ENCODE assay signal across 8 cellular contexts in the genomic region with DNA sequence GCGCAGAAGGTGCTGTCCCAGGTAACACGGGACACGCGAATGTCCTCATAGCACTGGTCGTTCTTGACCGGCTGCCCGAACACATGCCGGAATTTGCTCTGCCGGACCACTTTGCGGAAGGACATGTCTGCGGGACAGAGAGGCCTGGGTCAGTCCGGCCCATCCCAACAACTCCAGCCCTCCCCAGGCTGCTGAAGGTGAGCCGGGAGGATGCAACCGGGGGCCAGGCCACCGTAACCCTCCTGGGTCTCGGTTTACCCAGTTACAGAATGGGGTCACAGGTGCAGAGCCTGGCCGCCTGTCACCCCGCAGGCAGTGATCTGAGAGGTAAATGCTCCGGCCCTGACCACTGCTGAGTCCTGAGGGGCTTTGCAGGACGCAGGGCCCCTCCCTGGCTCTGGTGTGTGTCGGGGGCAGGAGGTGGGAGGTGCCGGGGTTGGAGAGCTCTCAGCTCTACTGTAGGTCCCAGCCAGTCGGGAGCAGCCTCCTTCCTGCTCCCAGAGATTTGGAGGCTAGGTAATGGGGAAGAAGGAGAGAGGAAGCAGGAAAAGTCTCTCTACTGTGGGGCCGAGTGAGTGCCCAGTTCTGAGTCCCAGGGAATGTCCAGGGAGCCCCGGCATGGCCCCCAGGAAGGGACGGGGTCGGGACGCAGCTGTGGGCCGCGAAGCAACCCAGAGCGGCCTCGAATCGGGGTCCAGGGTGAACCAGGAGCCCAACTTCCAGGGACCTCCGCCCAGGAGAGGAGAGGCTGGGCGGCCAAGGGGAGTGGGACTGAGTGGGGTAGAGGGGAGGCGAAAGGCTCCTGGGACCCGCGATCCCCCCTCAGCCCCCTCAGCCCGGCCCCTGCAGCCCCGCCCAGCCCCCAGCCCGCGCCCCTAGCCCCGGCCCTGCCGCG. TPM values are rescaled to one million over a fixed set of nuclear protein-coding genes. Genes with fewer than 3 reads are reported as not detected.
DNase-seq lines count a peak whose midpoint lies in the region; ATAC-seq and TF ChIP-seq lines count a peak whose summit lies in the region.

No MANE protein-coding gene starts in this region.

- H3K9me3 ChIP-seq in Caco-2 = no peaks in the 10 kb centered on the region

- no peak for ATAC-seq in HG03045 (IDR thresholded peaks at IDR 0.05; ENCODE audit: unreplicated experiment)

- peaks cover 17% of the 10 kb centered on the region for H3K36me3 ChIP-seq in Caco-2 (ENCODE audit: control insufficient read depth, insufficient read depth, low read length)

- BruUV-seq in Caco-2 (replicated peaks; lab: Mats Ljungman, UMichigan) = no TSS peak

- no peaks in the 10 kb centered on the region for H3K27me3 Mint-ChIP-seq in Caco-2 (ENCODE audit: insufficient read depth, unreplicated experiment)
- no peaks in the 10 kb centered on the region for H3K27me3 Mint-ChIP-seq in osteocyte (ENCODE audit: unreplicated experiment)

- POLR2A ChIA-PET in Caco-2 (lab: Charles Lee) = interaction anchor here (0.6 to 1.3 kb wide), 14 partner anchors 11 to 195 kb away, joined by 3 to 9 read pairs (median 6); a partner anchor contains a TSS

- intact Hi-C loops in Caco-2 (cut with micrococcal nuclease; ENCODE audit: unreplicated experiment) = loop anchor here (1.0 to 5.0 kb wide), 6 partner anchors 14 to 91 kb away; a partner anchor contains a TSS

- CTCF ChIA-PET in Caco-2 (lab: Charles Lee) = interaction anchor here (0.6 to 2.1 kb wide), 7 partner anchors 17 to 174 kb away, joined by 3 to 11 read pairs (median 3); a partner anchor contains a TSS

- no peaks in the 10 kb centered on the region for H3K27me3 ChIP-seq in Caco-2 (replicated peaks; ENCODE audit: control insufficient read depth, insufficient read depth, low read length)

- H3K27ac Mint-ChIP-seq in Caco-2 (ENCODE audit: unreplicated experiment) (peak overlapping the region; percentile 83), osteocyte (ENCODE audit: unreplicated experiment) (peak overlapping the region; percentile 87)

- H3K9me3 Mint-ChIP-seq in Caco-2 (ENCODE audit: unreplicated experiment) = no peaks in the 10 kb centered on the region
- no peaks in the 10 kb centered on the region for H3K9me3 Mint-ChIP-seq in osteocyte (ENCODE audit: unreplicated experiment)

- H3K4me1 Mint-ChIP-seq in Caco-2 (ENCODE audit: low read depth, unreplicated experiment) = peaks cover 9% of the 10 kb centered on the region
- peaks cover 29% of the 10 kb centered on the region for H3K4me1 Mint-ChIP-seq in osteocyte (ENCODE audit: unreplicated experiment)

- no peak for TF ChIP-seq CTCF in Caco-2 (IDR thresholded peaks at IDR 0.05; ENCODE audit: insufficient read depth in 1 of 2, low read depth in 1 of 2, low read length in 1 of 2, severe bottlenecking in 1 of 2, unreplicated experiment in 1 of 2)
- no peak for TF ChIP-seq CTCF in epithelial cell of esophagus (IDR thresholded peaks at IDR 0.05; ENCODE audit: insufficient read depth, low read depth, low read length, missing control alignments)
- no peak for TF ChIP-seq CTCF in osteocyte (IDR thresholded peaks at IDR 0.05)

- no peak for DNase-seq in Caco-2
- DNase-seq in OCI-M1 (lab: John Stamatoyannopoulos, UW) = peak; percentile 41
- no peak for DNase-seq in epithelial cell of esophagus (ENCODE audit: low read depth)
- no peak for DNase-seq in osteocyte (ENCODE audit: extremely low spot score, unreplicated experiment)
- DNase-seq in activated CD8-positive, alpha-beta memory T cell treated with anti-CD3 and anti-CD28 coated beads, Interleukin-2, amount 50 U/mL, for 4 hours = no peak
- DNase-seq in DMS 273 (lab: John Stamatoyannopoulos, UW; ENCODE audit: unreplicated experiment) = no peak
- no peak for DNase-seq in activated effector memory CD4-positive, alpha-beta T cell treated with anti-CD3 and anti-CD28 coated beads, Interleukin-2, amount 50 U/mL, for 16 hours

- peaks cover 20% of the 10 kb centered on the region for H3K4me1 ChIP-seq in Caco-2

- H3K36me3 Mint-ChIP-seq in Caco-2 (ENCODE audit: insufficient read depth, unreplicated experiment) (peaks cover 70% of the 10 kb centered on the region), osteocyte (ENCODE audit: unreplicated experiment) (peaks cover 9% of the 10 kb centered on the region)

- H3K4me3 ChIP-seq in Caco-2 (ENCODE audit: low read depth, low read length) (peak overlapping the region; percentile 98), epithelial cell of esophagus (ENCODE audit: low read length) (peak overlapping the region; percentile 76)

- peak overlapping the region; percentile 90 for H3K4me3 Mint-ChIP-seq in Caco-2 (ENCODE audit: unreplicated experiment)
- H3K4me3 Mint-ChIP-seq in osteocyte (ENCODE audit: unreplicated experiment) = peak overlapping the region; percentile 87

RNA-seq across cellular contexts. Expression of a gene that starts 0.5 kb away (rescaled TPM):
- total RNA-seq in Caco-2 (2022) = 172 and 176 TPM in 2 replicates
- total RNA-seq in osteocyte = 114 and 116 TPM in 2 replicates

RNA-seq across cellular contexts. Expression of a gene that starts 5.3 kb away (rescaled TPM):
- total RNA-seq in Caco-2 (2022) (0.27 TPM in 1 of 2 replicates, not detected in the other), osteocyte (0.89 and 1.2 TPM in 2 replicates)

RNA-seq across cellular contexts. Expression of a gene that starts 9.8 kb away (rescaled TPM):
- total RNA-seq in Caco-2 (2022) (not detected in 2 replicates), osteocyte (not detected in 2 replicates)

RNA-seq across cellular contexts. Expression of a gene that starts 12.4 kb away (rescaled TPM):
- total RNA-seq in Caco-2 (2022) (not detected in 2 replicates), osteocyte (0.35 TPM in 1 of 2 replicates, not detected in the other)

RNA-seq across cellular contexts. Expression of a gene that starts 14.5 kb away (rescaled TPM):
- 109 and 116 TPM in 2 replicates for total RNA-seq in Caco-2 (2022)
- 42.7 and 49.5 TPM in 2 replicates for total RNA-seq in osteocyte
